Comparison of ENCODE assay signal across 1 cellular context in the genomic region with DNA sequence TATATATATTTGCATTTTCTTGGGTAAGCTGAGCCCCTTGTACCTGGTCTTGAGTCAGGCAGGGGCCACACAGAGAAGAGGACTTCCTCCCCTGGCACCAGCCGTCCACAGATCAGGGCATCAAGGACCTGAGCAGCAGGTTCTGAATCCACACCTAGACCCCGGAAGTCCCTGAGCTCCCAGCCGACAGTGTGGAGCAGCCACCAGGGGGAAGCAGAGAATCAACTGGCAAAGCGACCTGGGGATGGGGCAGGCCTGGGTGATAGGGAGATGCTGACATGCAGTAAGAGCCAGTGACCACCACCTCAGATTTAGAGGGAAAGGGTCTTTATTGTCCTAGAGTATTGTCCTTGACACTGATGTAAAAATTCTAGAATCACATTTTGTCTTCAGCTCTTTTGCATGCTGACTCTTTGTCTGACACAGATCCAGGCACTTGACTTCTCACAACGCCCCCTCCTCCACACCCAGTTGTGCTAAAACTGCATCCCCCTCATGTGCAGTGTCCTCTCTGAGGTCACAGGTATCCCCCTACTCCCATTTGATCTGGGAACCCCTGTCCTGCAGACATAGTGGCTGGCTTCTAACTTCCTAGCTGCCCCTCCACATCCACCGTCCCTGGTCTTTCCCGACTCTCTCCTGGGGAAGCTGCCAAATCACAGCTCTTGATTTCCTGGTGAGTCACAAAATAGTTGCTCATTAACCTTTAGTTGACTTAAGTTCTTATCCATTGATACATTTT.
TF ChIP-seq lines count a peak whose summit lies in the region.

No MANE protein-coding gene starts in this region.

TF ChIP-seq in K562, 482 proteins besides CTCF, POLR2A, EP300 and RAD21 (continued from another document and continues in another):
- TF ChIP-seq POU5F1 (IDR thresholded peaks at IDR 0.05; ENCODE audit: borderline replicate concordance, low read depth, low read length, partially characterized antibody) (peak; percentile 66), ZNF324 (CRISPR knock-in tag; IDR thresholded peaks at IDR 0.05) (no peak), ZNF134 (CRISPR knock-in tag; conservative IDR thresholded peaks at IDR 0.05) (no peak), POLR2B (IDR thresholded peaks at IDR 0.05; ENCODE audit: low read depth, partially characterized antibody) (no peak), ZC3H11A (IDR thresholded peaks at IDR 0.05; ENCODE audit: low read depth, low read length) (peak; percentile 96), EHMT2 (IDR thresholded peaks at IDR 0.05) (no peak), CBFB (CRISPR knock-in tag; IDR thresholded peaks at IDR 0.05) (no peak), CBFA2T2 (conservative IDR thresholded peaks at IDR 0.05) (no peak), TARDBP (IDR thresholded peaks at IDR 0.05) (no peak), HOXB6 (CRISPR knock-in tag; IDR thresholded peaks at IDR 0.05; ENCODE audit: borderline replicate concordance) (peak; percentile 93), KAT7 (CRISPR knock-in tag; IDR thresholded peaks at IDR 0.05; ENCODE audit: borderline replicate concordance) (no peak), ZBTB17 (CRISPR knock-in tag; IDR thresholded peaks at IDR 0.05) (no peak), TFAM (CRISPR knock-in tag; conservative IDR thresholded peaks at IDR 0.05) (no peak)
- TF ChIP-seq, protein P1, sequence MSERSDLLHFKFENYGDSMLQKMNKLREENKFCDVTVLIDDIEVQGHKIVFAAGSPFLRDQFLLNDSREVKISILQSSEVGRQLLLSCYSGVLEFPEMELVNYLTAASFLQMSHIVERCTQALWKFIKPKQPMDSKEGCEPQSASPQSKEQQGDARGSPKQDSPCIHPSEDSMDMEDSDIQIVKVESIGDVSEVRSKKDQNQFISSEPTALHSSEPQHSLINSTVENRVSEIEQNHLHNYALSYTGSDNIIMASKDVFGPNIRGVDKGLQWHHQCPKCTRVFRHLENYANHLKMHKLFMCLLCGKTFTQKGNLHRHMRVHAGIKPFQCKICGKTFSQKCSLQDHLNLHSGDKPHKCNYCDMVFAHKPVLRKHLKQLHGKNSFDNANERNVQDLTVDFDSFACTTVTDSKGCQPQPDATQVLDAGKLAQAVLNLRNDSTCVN (CRISPR knock-in tag; IDR thresholded peaks at IDR 0.05): no peak
- TF ChIP-seq, protein P2, sequence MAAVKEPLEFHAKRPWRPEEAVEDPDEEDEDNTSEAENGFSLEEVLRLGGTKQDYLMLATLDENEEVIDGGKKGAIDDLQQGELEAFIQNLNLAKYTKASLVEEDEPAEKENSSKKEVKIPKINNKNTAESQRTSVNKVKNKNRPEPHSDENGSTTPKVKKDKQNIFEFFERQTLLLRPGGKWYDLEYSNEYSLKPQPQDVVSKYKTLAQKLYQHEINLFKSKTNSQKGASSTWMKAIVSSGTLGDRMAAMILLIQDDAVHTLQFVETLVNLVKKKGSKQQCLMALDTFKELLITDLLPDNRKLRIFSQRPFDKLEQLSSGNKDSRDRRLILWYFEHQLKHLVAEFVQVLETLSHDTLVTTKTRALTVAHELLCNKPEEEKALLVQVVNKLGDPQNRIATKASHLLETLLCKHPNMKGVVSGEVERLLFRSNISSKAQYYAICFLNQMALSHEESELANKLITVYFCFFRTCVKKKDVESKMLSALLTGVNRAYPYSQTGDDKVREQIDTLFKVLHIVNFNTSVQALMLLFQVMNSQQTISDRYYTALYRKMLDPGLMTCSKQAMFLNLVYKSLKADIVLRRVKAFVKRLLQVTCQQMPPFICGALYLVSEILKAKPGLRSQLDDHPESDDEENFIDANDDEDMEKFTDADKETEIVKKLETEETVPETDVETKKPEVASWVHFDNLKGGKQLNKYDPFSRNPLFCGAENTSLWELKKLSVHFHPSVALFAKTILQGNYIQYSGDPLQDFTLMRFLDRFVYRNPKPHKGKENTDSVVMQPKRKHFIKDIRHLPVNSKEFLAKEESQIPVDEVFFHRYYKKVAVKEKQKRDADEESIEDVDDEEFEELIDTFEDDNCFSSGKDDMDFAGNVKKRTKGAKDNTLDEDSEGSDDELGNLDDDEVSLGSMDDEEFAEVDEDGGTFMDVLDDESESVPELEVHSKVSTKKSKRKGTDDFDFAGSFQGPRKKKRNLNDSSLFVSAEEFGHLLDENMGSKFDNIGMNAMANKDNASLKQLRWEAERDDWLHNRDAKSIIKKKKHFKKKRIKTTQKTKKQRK (IDR thresholded peaks at IDR 0.05; ENCODE audit: borderline replicate concordance, low read depth, low read length): 0 out of 2 replicates have a peak, but pooled peaks have one; percentile 11
- TF ChIP-seq, protein P3, sequence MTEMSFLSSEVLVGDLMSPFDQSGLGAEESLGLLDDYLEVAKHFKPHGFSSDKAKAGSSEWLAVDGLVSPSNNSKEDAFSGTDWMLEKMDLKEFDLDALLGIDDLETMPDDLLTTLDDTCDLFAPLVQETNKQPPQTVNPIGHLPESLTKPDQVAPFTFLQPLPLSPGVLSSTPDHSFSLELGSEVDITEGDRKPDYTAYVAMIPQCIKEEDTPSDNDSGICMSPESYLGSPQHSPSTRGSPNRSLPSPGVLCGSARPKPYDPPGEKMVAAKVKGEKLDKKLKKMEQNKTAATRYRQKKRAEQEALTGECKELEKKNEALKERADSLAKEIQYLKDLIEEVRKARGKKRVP (CRISPR knock-in tag; IDR thresholded peaks at IDR 0.05): no peak
- TF ChIP-seq, protein P4, sequence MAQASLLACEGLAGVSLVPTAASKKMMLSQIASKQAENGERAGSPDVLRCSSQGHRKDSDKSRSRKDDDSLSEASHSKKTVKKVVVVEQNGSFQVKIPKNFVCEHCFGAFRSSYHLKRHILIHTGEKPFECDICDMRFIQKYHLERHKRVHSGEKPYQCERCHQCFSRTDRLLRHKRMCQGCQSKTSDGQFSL (CRISPR knock-in tag; IDR thresholded peaks at IDR 0.05): no peak
- TF ChIP-seq, protein P4 (tag; IDR thresholded peaks at IDR 0.05): peak in 1 of 2 experiments; percentile 51; a peak in 1 of 4 replicates
- TF ChIP-seq, protein P5, sequence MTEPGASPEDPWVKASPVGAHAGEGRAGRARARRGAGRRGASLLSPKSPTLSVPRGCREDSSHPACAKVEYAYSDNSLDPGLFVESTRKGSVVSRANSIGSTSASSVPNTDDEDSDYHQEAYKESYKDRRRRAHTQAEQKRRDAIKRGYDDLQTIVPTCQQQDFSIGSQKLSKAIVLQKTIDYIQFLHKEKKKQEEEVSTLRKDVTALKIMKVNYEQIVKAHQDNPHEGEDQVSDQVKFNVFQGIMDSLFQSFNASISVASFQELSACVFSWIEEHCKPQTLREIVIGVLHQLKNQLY (CRISPR knock-in tag; conservative IDR thresholded peaks at IDR 0.05): 0 out of 4 replicates have a peak, but pooled peaks of 1 of the 2 experiments have one; percentile 11
- TF ChIP-seq, protein P6, sequence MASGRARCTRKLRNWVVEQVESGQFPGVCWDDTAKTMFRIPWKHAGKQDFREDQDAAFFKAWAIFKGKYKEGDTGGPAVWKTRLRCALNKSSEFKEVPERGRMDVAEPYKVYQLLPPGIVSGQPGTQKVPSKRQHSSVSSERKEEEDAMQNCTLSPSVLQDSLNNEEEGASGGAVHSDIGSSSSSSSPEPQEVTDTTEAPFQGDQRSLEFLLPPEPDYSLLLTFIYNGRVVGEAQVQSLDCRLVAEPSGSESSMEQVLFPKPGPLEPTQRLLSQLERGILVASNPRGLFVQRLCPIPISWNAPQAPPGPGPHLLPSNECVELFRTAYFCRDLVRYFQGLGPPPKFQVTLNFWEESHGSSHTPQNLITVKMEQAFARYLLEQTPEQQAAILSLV (tag; IDR thresholded peaks at IDR 0.05): no peak
- TF ChIP-seq, protein P7, sequence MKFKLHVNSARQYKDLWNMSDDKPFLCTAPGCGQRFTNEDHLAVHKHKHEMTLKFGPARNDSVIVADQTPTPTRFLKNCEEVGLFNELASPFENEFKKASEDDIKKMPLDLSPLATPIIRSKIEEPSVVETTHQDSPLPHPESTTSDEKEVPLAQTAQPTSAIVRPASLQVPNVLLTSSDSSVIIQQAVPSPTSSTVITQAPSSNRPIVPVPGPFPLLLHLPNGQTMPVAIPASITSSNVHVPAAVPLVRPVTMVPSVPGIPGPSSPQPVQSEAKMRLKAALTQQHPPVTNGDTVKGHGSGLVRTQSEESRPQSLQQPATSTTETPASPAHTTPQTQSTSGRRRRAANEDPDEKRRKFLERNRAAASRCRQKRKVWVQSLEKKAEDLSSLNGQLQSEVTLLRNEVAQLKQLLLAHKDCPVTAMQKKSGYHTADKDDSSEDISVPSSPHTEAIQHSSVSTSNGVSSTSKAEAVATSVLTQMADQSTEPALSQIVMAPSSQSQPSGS (CRISPR knock-in tag; IDR thresholded peaks at IDR 0.05): no peak
- TF ChIP-seq, protein P8, sequence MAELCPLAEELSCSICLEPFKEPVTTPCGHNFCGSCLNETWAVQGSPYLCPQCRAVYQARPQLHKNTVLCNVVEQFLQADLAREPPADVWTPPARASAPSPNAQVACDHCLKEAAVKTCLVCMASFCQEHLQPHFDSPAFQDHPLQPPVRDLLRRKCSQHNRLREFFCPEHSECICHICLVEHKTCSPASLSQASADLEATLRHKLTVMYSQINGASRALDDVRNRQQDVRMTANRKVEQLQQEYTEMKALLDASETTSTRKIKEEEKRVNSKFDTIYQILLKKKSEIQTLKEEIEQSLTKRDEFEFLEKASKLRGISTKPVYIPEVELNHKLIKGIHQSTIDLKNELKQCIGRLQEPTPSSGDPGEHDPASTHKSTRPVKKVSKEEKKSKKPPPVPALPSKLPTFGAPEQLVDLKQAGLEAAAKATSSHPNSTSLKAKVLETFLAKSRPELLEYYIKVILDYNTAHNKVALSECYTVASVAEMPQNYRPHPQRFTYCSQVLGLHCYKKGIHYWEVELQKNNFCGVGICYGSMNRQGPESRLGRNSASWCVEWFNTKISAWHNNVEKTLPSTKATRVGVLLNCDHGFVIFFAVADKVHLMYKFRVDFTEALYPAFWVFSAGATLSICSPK (IDR thresholded peaks at IDR 0.05; ENCODE audit: borderline replicate concordance): no peak
- TF ChIP-seq, protein P9, sequence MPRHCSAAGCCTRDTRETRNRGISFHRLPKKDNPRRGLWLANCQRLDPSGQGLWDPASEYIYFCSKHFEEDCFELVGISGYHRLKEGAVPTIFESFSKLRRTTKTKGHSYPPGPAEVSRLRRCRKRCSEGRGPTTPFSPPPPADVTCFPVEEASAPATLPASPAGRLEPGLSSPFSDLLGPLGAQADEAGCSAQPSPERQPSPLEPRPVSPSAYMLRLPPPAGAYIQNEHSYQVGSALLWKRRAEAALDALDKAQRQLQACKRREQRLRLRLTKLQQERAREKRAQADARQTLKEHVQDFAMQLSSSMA (CRISPR knock-in tag; IDR thresholded peaks at IDR 0.05): no peak
- TF ChIP-seq, protein P10, sequence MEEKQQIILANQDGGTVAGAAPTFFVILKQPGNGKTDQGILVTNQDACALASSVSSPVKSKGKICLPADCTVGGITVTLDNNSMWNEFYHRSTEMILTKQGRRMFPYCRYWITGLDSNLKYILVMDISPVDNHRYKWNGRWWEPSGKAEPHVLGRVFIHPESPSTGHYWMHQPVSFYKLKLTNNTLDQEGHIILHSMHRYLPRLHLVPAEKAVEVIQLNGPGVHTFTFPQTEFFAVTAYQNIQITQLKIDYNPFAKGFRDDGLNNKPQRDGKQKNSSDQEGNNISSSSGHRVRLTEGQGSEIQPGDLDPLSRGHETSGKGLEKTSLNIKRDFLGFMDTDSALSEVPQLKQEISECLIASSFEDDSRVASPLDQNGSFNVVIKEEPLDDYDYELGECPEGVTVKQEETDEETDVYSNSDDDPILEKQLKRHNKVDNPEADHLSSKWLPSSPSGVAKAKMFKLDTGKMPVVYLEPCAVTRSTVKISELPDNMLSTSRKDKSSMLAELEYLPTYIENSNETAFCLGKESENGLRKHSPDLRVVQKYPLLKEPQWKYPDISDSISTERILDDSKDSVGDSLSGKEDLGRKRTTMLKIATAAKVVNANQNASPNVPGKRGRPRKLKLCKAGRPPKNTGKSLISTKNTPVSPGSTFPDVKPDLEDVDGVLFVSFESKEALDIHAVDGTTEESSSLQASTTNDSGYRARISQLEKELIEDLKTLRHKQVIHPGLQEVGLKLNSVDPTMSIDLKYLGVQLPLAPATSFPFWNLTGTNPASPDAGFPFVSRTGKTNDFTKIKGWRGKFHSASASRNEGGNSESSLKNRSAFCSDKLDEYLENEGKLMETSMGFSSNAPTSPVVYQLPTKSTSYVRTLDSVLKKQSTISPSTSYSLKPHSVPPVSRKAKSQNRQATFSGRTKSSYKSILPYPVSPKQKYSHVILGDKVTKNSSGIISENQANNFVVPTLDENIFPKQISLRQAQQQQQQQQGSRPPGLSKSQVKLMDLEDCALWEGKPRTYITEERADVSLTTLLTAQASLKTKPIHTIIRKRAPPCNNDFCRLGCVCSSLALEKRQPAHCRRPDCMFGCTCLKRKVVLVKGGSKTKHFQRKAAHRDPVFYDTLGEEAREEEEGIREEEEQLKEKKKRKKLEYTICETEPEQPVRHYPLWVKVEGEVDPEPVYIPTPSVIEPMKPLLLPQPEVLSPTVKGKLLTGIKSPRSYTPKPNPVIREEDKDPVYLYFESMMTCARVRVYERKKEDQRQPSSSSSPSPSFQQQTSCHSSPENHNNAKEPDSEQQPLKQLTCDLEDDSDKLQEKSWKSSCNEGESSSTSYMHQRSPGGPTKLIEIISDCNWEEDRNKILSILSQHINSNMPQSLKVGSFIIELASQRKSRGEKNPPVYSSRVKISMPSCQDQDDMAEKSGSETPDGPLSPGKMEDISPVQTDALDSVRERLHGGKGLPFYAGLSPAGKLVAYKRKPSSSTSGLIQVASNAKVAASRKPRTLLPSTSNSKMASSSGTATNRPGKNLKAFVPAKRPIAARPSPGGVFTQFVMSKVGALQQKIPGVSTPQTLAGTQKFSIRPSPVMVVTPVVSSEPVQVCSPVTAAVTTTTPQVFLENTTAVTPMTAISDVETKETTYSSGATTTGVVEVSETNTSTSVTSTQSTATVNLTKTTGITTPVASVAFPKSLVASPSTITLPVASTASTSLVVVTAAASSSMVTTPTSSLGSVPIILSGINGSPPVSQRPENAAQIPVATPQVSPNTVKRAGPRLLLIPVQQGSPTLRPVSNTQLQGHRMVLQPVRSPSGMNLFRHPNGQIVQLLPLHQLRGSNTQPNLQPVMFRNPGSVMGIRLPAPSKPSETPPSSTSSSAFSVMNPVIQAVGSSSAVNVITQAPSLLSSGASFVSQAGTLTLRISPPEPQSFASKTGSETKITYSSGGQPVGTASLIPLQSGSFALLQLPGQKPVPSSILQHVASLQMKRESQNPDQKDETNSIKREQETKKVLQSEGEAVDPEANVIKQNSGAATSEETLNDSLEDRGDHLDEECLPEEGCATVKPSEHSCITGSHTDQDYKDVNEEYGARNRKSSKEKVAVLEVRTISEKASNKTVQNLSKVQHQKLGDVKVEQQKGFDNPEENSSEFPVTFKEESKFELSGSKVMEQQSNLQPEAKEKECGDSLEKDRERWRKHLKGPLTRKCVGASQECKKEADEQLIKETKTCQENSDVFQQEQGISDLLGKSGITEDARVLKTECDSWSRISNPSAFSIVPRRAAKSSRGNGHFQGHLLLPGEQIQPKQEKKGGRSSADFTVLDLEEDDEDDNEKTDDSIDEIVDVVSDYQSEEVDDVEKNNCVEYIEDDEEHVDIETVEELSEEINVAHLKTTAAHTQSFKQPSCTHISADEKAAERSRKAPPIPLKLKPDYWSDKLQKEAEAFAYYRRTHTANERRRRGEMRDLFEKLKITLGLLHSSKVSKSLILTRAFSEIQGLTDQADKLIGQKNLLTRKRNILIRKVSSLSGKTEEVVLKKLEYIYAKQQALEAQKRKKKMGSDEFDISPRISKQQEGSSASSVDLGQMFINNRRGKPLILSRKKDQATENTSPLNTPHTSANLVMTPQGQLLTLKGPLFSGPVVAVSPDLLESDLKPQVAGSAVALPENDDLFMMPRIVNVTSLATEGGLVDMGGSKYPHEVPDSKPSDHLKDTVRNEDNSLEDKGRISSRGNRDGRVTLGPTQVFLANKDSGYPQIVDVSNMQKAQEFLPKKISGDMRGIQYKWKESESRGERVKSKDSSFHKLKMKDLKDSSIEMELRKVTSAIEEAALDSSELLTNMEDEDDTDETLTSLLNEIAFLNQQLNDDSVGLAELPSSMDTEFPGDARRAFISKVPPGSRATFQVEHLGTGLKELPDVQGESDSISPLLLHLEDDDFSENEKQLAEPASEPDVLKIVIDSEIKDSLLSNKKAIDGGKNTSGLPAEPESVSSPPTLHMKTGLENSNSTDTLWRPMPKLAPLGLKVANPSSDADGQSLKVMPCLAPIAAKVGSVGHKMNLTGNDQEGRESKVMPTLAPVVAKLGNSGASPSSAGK (IDR thresholded peaks at IDR 0.05): no peak
